In the genomic region with DNA sequence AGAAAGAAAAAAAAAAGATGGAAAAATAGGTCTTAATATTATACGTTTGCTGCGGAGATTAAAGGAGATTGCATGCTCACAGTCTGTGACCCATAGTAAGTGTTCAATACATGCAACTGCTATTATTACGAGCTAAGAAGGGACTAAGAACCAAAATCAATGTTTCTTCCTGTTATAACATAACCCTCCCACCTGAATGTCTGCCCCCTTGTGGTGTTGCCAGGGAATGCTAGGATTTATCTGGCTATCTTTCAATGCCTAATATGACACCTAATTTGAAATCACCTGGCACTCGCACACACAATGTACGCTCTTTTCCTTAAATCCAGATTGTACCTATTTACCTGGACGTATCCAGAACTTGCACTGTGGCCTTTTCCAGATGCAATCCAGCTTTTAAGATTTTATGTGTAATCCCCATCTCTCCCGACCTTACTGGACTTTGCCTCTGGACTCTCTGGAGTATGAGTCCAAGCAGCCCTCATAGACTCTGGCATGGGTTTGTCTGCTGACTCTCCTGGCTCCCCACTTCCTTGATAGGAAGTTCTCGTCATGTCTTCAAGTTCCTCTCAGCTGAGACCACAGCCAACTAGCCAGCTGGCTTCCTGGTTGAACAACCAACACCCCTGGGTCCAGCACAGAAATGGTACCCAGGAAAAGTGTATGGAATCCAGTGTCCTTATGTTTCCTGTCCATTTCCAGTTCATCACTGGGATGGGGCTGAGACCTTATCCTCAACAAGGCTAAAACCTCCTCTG, we compare ENCODE assay signal across 11 cellular contexts.
DNase-seq lines count a peak whose midpoint lies in the region; ATAC-seq and TF ChIP-seq lines count a peak whose summit lies in the region.
"Had no signal": no experiment of that assay in that cellular context is flagged by ENCODE, and none has a peak within 500 bp of the region (broad histone marks: within the 10 kb centered on the region; RNA-seq: fewer than 3 reads in every experiment).

No MANE protein-coding gene starts in this region.

- intact Hi-C loops in sigmoid colon (cut with DNase I) = no loop called here

- H3K27ac ChIP-seq in sigmoid colon = no peak overlapping the region
- H3K27ac ChIP-seq: VCaP had no signal

- POLR2A ChIA-PET in activated CD4-positive, alpha-beta T cell treated with anti-CD3 and anti-CD28 coated beads, Interleukin-2, amount 10 ng/mL, durations not matched to agents 7 days and 5 days (lab: Charles Lee) = no interaction called here

- no peak overlapping the region for H3K27ac Mint-ChIP-seq in activated CD4-positive, alpha-beta T cell treated with anti-CD3 and anti-CD28 coated beads, Interleukin-2, amount 10 ng/mL, durations not matched to agents 7 days and 5 days
- H3K27ac Mint-ChIP-seq in progenitor cell of endocrine pancreas = no peak overlapping the region
- H3K27ac Mint-ChIP-seq in activated naive CD4-positive, alpha-beta T cell treated with anti-CD3 and anti-CD28 coated beads, Interleukin-2, amount 50 U/mL, for 72 hours = no peak overlapping the region

- CTCF ChIA-PET in activated CD4-positive, alpha-beta T cell treated with anti-CD3 and anti-CD28 coated beads, Interleukin-2, amount 10 ng/mL, durations not matched to agents 7 days and 5 days (lab: Charles Lee) = no interaction called here

- no peaks in the 10 kb centered on the region for H3K4me1 Mint-ChIP-seq in activated CD4-positive, alpha-beta T cell treated with anti-CD3 and anti-CD28 coated beads, Interleukin-2, amount 10 ng/mL, durations not matched to agents 7 days and 5 days
- peaks cover 24% of the 10 kb centered on the region for H3K4me1 Mint-ChIP-seq in progenitor cell of endocrine pancreas (ENCODE audit: low read depth)

- no peaks in the 10 kb centered on the region for H3K9me3 Mint-ChIP-seq in activated CD4-positive, alpha-beta T cell treated with anti-CD3 and anti-CD28 coated beads, Interleukin-2, amount 10 ng/mL, durations not matched to agents 7 days and 5 days
- H3K9me3 Mint-ChIP-seq in progenitor cell of endocrine pancreas (ENCODE audit: low read depth) = peaks cover 7% of the 10 kb centered on the region
- peaks cover 5 to 7% of the 10 kb centered on the region in 2 donors for H3K9me3 Mint-ChIP-seq in activated naive CD4-positive, alpha-beta T cell treated with anti-CD3 and anti-CD28 coated beads, Interleukin-2, amount 50 U/mL, for 72 hours

- H3K36me3 Mint-ChIP-seq in activated CD4-positive, alpha-beta T cell treated with anti-CD3 and anti-CD28 coated beads, Interleukin-2, amount 10 ng/mL, durations not matched to agents 7 days and 5 days (ENCODE audit: low read depth) = no peaks in the 10 kb centered on the region
- peaks cover 18% of the 10 kb centered on the region for H3K36me3 Mint-ChIP-seq in progenitor cell of endocrine pancreas (ENCODE audit: insufficient read depth)
- no peaks in the 10 kb centered on the region for H3K36me3 Mint-ChIP-seq in activated naive CD4-positive, alpha-beta T cell treated with anti-CD3 and anti-CD28 coated beads, Interleukin-2, amount 50 U/mL, for 72 hours

- H3K9me3 ChIP-seq in sigmoid colon = no peaks in the 10 kb centered on the region

- TF ChIP-seq CTCF in LNCaP clone FGC (IDR thresholded peaks at IDR 0.05; ENCODE audit: control insufficient read depth, extremely low read depth, insufficient read depth) = peak; percentile 41
- peak; percentile 53 for TF ChIP-seq CTCF in progenitor cell of endocrine pancreas (IDR thresholded peaks at IDR 0.05; ENCODE audit: unreplicated experiment)
- no peak for TF ChIP-seq CTCF in sigmoid colon (IDR thresholded peaks at IDR 0.05)

- H3K27me3 ChIP-seq in sigmoid colon = no peaks in the 10 kb centered on the region

- H3K27me3 Mint-ChIP-seq in activated CD4-positive, alpha-beta T cell treated with anti-CD3 and anti-CD28 coated beads, Interleukin-2, amount 10 ng/mL, durations not matched to agents 7 days and 5 days = no peaks in the 10 kb centered on the region
- no peaks in the 10 kb centered on the region for H3K27me3 Mint-ChIP-seq in progenitor cell of endocrine pancreas

- ATAC-seq in GM18519 (IDR thresholded peaks at IDR 0.05; ENCODE audit: low FRiP score, unreplicated experiment) = no peak
- ATAC-seq in activated naive CD4-positive, alpha-beta T cell treated with anti-CD3 and anti-CD28 coated beads, Interleukin-2, amount 50 U/mL, for 72 hours = no peak

- H3K4me3 Mint-ChIP-seq in activated CD4-positive, alpha-beta T cell treated with anti-CD3 and anti-CD28 coated beads, Interleukin-2, amount 10 ng/mL, durations not matched to agents 7 days and 5 days = no peak overlapping the region
- H3K4me3 Mint-ChIP-seq in progenitor cell of endocrine pancreas (ENCODE audit: low read depth) = no peak overlapping the region

- DNase-seq in activated CD4-positive, alpha-beta T cell treated with anti-CD3 and anti-CD28 coated beads, Interleukin-2, amount 10 ng/mL, durations not matched to agents 7 days and 5 days = peak; percentile 10
- no peak for DNase-seq in activated CD4-positive, alpha-beta T cell treated with anti-CD3 and anti-CD28 coated beads for 1 hour
- DNase-seq in LNCaP clone FGC (ENCODE audit: low read depth) = no peak
- DNase-seq in dermis blood vessel endothelial cell = peak; percentile 26
- DNase-seq in progenitor cell of endocrine pancreas (ENCODE audit: low spot score, unreplicated experiment) = no peak
- no peak for DNase-seq in sigmoid colon
- no peak for DNase-seq in activated naive CD4-positive, alpha-beta T cell treated with anti-CD3 and anti-CD28 coated beads, Interleukin-2, amount 50 U/mL, for 72 hours (ENCODE audit: low spot score in 2 of 2)
- DNase-seq: EL, mesenchymal stem cell had no signal

- H3K4me1 ChIP-seq in sigmoid colon = peaks cover 0 to 33% (median 29%) of the 10 kb centered on the region in 4 donors

- H3K4me3 ChIP-seq in LNCaP clone FGC (ENCODE audit: low read depth, low read length) (no peak overlapping the region), sigmoid colon (no peak overlapping the region)

- H3K36me3 ChIP-seq in sigmoid colon = no peaks in the 10 kb centered on the region

- no peak for TF ChIP-seq POLR2A in sigmoid colon (IDR thresholded peaks at IDR 0.05)

- 87 to 92% methylated on average over 8 of the region's 8 CpGs for WGBS in sigmoid colon, 2 donors

- TF ChIP-seq EP300 in sigmoid colon (IDR thresholded peaks at IDR 0.05) = no peak

Comparison
In these comparisons a context has a peak if more than half of its experiments do, and no peak if none do; other contexts are left out.
1. DNase-seq: peak in activated CD4-positive, alpha-beta T cell treated with anti-CD3 and anti-CD28 coated beads, Interleukin-2, amount 10 ng/mL, durations not matched to agents 7 days and 5 days (single experiment) and dermis blood vessel endothelial cell (single experiment); none in activated CD4-positive, alpha-beta T cell treated with anti-CD3 and anti-CD28 coated beads for 1 hour (single experiment), LNCaP clone FGC (single experiment), progenitor cell of endocrine pancreas (single experiment), sigmoid colon (single experiment) and activated naive CD4-positive, alpha-beta T cell treated with anti-CD3 and anti-CD28 coated beads, Interleukin-2, amount 50 U/mL, for 72 hours (0 of 2).
2. CTCF ChIP-seq: peak in LNCaP clone FGC (single experiment) and progenitor cell of endocrine pancreas (single experiment); none in sigmoid colon (0 of 4).